1 cellular context compared by ENCODE assay signal in genomic region chr13:21022694-21023325, GRCh38.
TF ChIP-seq lines count a peak whose summit lies in the region.

No MANE protein-coding gene starts in this region.

TF ChIP-seq in HepG2, 621 proteins besides CTCF, POLR2A, EP300 and RAD21 (continued from another document):
- TF ChIP-seq, protein P1, sequence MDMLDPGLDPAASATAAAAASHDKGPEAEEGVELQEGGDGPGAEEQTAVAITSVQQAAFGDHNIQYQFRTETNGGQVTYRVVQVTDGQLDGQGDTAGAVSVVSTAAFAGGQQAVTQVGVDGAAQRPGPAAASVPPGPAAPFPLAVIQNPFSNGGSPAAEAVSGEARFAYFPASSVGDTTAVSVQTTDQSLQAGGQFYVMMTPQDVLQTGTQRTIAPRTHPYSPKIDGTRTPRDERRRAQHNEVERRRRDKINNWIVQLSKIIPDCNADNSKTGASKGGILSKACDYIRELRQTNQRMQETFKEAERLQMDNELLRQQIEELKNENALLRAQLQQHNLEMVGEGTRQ (IDR thresholded peaks at IDR 0.05; ENCODE audit: low read depth, low read length), result no peak
- TF ChIP-seq, protein P1 (CRISPR knock-in tag; IDR thresholded peaks at IDR 0.05; ENCODE audit: borderline replicate concordance), result no peak
- 0 out of 2 replicates have a peak, but pooled peaks have one; percentile 16 for TF ChIP-seq PITX1 (CRISPR knock-in tag; IDR thresholded peaks at IDR 0.05)
- TF ChIP-seq, protein P2, sequence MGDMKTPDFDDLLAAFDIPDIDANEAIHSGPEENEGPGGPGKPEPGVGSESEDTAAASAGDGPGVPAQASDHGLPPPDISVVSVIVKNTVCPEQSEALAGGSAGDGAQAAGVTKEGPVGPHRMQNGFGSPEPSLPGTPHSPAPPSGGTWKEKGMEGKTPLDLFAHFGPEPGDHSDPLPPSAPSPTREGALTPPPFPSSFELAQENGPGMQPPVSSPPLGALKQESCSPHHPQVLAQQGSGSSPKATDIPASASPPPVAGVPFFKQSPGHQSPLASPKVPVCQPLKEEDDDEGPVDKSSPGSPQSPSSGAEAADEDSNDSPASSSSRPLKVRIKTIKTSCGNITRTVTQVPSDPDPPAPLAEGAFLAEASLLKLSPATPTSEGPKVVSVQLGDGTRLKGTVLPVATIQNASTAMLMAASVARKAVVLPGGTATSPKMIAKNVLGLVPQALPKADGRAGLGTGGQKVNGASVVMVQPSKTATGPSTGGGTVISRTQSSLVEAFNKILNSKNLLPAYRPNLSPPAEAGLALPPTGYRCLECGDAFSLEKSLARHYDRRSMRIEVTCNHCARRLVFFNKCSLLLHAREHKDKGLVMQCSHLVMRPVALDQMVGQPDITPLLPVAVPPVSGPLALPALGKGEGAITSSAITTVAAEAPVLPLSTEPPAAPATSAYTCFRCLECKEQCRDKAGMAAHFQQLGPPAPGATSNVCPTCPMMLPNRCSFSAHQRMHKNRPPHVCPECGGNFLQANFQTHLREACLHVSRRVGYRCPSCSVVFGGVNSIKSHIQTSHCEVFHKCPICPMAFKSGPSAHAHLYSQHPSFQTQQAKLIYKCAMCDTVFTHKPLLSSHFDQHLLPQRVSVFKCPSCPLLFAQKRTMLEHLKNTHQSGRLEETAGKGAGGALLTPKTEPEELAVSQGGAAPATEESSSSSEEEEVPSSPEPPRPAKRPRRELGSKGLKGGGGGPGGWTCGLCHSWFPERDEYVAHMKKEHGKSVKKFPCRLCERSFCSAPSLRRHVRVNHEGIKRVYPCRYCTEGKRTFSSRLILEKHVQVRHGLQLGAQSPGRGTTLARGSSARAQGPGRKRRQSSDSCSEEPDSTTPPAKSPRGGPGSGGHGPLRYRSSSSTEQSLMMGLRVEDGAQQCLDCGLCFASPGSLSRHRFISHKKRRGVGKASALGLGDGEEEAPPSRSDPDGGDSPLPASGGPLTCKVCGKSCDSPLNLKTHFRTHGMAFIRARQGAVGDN (CRISPR knock-in tag; IDR thresholded peaks at IDR 0.05), result peak; percentile 71
- TF ChIP-seq ZNF143 (CRISPR knock-in tag; IDR thresholded peaks at IDR 0.05), result peak; percentile 75
- TF ChIP-seq POGZ (CRISPR knock-in tag; IDR thresholded peaks at IDR 0.05), result 0 out of 2 replicates have a peak, but pooled peaks have one; percentile 33
- TF ChIP-seq AGO1 (IDR thresholded peaks at IDR 0.05; ENCODE audit: low read depth, low read length, poor library complexity, severe bottlenecking), result peak; percentile 37
- TF ChIP-seq STAG1 (CRISPR knock-in tag; IDR thresholded peaks at IDR 0.05), result peak; percentile 54
- peak; percentile 52 for TF ChIP-seq XRCC5 (optimal IDR thresholded peaks at IDR 0.05; ENCODE audit: low read length)
- no peak for TF ChIP-seq ZNF280B (CRISPR knock-in tag; IDR thresholded peaks at IDR 0.05; ENCODE audit: borderline replicate concordance)
- no peak for TF ChIP-seq ZNF790 (CRISPR knock-in tag; IDR thresholded peaks at IDR 0.05; ENCODE audit: borderline replicate concordance)
- no peak for TF ChIP-seq ZNF224 (CRISPR knock-in tag; IDR thresholded peaks at IDR 0.05)
- TF ChIP-seq, protein P3, sequence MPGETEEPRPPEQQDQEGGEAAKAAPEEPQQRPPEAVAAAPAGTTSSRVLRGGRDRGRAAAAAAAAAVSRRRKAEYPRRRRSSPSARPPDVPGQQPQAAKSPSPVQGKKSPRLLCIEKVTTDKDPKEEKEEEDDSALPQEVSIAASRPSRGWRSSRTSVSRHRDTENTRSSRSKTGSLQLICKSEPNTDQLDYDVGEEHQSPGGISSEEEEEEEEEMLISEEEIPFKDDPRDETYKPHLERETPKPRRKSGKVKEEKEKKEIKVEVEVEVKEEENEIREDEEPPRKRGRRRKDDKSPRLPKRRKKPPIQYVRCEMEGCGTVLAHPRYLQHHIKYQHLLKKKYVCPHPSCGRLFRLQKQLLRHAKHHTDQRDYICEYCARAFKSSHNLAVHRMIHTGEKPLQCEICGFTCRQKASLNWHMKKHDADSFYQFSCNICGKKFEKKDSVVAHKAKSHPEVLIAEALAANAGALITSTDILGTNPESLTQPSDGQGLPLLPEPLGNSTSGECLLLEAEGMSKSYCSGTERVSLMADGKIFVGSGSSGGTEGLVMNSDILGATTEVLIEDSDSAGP (CRISPR knock-in tag; IDR thresholded peaks at IDR 0.05; ENCODE audit: borderline replicate concordance), result no peak
- TF ChIP-seq ISL2 (CRISPR knock-in tag; IDR thresholded peaks at IDR 0.05), result no peak
- TF ChIP-seq CAMTA2 (CRISPR knock-in tag; IDR thresholded peaks at IDR 0.05; ENCODE audit: borderline replicate concordance), result no peak
- TF ChIP-seq CHD4 (IDR thresholded peaks at IDR 0.05; ENCODE audit: borderline replicate concordance, low read length), result 0 out of 2 replicates have a peak, but pooled peaks have one; percentile 53
- peak; percentile 6; the same call in 1 of the 2 replicates for TF ChIP-seq TBX2 (CRISPR knock-in tag; IDR thresholded peaks at IDR 0.05; ENCODE audit: borderline replicate concordance)
- TF ChIP-seq ZNF446 (CRISPR knock-in tag; IDR thresholded peaks at IDR 0.05), result no peak
- no peak for TF ChIP-seq SKIL (CRISPR knock-in tag; IDR thresholded peaks at IDR 0.05; ENCODE audit: borderline replicate concordance)
- no peak for TF ChIP-seq BCLAF1 (IDR thresholded peaks at IDR 0.05)
- TF ChIP-seq SETDB1 (CRISPR knock-in tag; IDR thresholded peaks at IDR 0.05; ENCODE audit: borderline replicate concordance), result no peak
TF ChIP-seq in HepG2: peak in this region for 11.
